25 cellular contexts compared by ENCODE assay signal in the genomic region with DNA sequence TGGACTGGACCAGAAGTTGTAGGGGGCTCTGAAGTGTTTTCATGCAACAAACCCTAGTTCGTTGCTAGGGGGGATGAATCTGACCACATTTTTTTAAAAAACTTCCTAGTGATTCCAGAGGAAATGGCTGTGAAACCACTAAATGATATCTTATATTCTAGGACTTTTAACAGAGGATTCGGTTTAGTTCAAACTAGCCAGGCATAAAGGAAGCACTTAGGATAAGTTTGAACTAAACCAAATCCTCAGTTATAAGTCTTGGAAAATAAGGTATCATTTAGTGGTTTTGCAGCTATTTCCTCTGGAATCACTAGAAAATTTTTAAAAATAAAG.
"Had no signal": no experiment of that assay in that cellular context is flagged by ENCODE, and none has a peak within 500 bp of the region (broad histone marks: within the 10 kb centered on the region; RNA-seq: fewer than 3 reads in every experiment).

No MANE protein-coding gene starts in this region.

- DNase-seq: effector memory CD8-positive, alpha-beta T cell; foreskin keratinocyte; hippocampal formation; left lung; midbrain; naive B cell; ovary; right lobe of liver; spleen; stimulated activated CD4-positive, alpha-beta T cell treated with anti-CD3 and anti-CD28 coated beads, Interleukin-15, amount 100 ng/mL, for 24 hours; stimulated activated CD4-positive, alpha-beta T cell treated with anti-CD3 and anti-CD28 coated beads, Interleukin-1b, Interleukin-23, amount 100 ng/mL, for 48 hours; stimulated activated CD4-positive, alpha-beta T cell treated with anti-CD3 and anti-CD28 coated beads, Interleukin-4, amount 100 ng/mL, for 24 hours; tibial artery; upper lobe of left lung; uterus had no signal

- H3K4me3 ChIP-seq: esophagus muscularis mucosa, left lung, lung, ovary, right lobe of liver, spleen, tibial artery, upper lobe of left lung, uterus had no signal

- H3K4me1 ChIP-seq: esophagus muscularis mucosa, foreskin keratinocyte, left lung, right lobe of liver, spleen, tibial artery, upper lobe of left lung, uterus had no signal

- H3K27me3 ChIP-seq: esophagus muscularis mucosa, left lung, neutrophil, right lobe of liver, spleen, tibial artery, upper lobe of left lung, uterus had no signal

- H3K9me3 ChIP-seq: esophagus muscularis mucosa, left lung, neutrophil, ovary, right lobe of liver, spleen, tibial artery, upper lobe of left lung, uterus had no signal

- H3K4me1 Mint-ChIP-seq: central memory CD8-positive, alpha-beta T cell; naive B cell; nephron; stimulated activated memory B cell treated with anti-CD40 and anti-IgM and Interleukin-4, amounts not matched to agents 10 μg/mL and 1 μg/mL and 100 μg/mL, for 72 hours had no signal

- H3K27ac ChIP-seq: epithelial cell of prostate, esophagus muscularis mucosa, foreskin keratinocyte, left lung, neutrophil, ovary, right lobe of liver, spleen, tibial artery, upper lobe of left lung, uterus had no signal

- H3K36me3 Mint-ChIP-seq: stimulated activated memory B cell treated with anti-CD40 and anti-IgM and Interleukin-4, amounts not matched to agents 10 μg/mL and 1 μg/mL and 100 μg/mL, for 72 hours had no signal

- H3K36me3 ChIP-seq: esophagus muscularis mucosa, left lung, neutrophil, ovary, right lobe of liver, spleen, tibial artery, upper lobe of left lung, uterus had no signal

- H3K27ac Mint-ChIP-seq: dendritic cell treated with granulocyte-macrophage colony-stimulating factor and Interleukin-4, amounts not matched to agents 40 ng/mL and 50 ng/mL, for 4 days; effector memory CD8-positive, alpha-beta T cell; nephron; progenitor cell of endocrine pancreas; stimulated activated memory B cell treated with anti-CD40 and anti-IgM and Interleukin-4, amounts not matched to agents 10 μg/mL and 1 μg/mL and 100 μg/mL, for 72 hours; stimulated activated naive CD8-positive, alpha-beta T cell treated with anti-CD3 and anti-CD28 coated beads, Interleukin-15, Interleukin-2, amounts not matched to agents 100 ng/mL and 50 ng/mL, for 24 hours had no signal

- H3K27me3 Mint-ChIP-seq: central memory CD8-positive, alpha-beta T cell; dendritic cell treated with granulocyte-macrophage colony-stimulating factor and Interleukin-4, amounts not matched to agents 40 ng/mL and 50 ng/mL, for 4 days; naive B cell; stimulated activated memory B cell treated with anti-CD40 and anti-IgM and Interleukin-4, amounts not matched to agents 10 μg/mL and 1 μg/mL and 100 μg/mL, for 72 hours; stimulated activated naive CD8-positive, alpha-beta T cell treated with anti-CD3 and anti-CD28 coated beads, Interleukin-15, Interleukin-2, amounts not matched to agents 100 ng/mL and 50 ng/mL, for 24 hours had no signal

- ATAC-seq: effector memory CD8-positive, alpha-beta T cell; foreskin keratinocyte; left lung; right lobe of liver; stimulated activated memory B cell treated with anti-CD40 and anti-IgM and Interleukin-4, amounts not matched to agents 10 μg/mL and 1 μg/mL and 100 μg/mL, for 72 hours had no signal

- H3K4me3 Mint-ChIP-seq: central memory CD8-positive, alpha-beta T cell; dendritic cell treated with granulocyte-macrophage colony-stimulating factor and Interleukin-4, amounts not matched to agents 40 ng/mL and 50 ng/mL, for 4 days; effector memory CD8-positive, alpha-beta T cell; nephron; stimulated activated memory B cell treated with anti-CD40 and anti-IgM and Interleukin-4, amounts not matched to agents 10 μg/mL and 1 μg/mL and 100 μg/mL, for 72 hours; stimulated activated naive CD8-positive, alpha-beta T cell treated with anti-CD3 and anti-CD28 coated beads, Interleukin-15, Interleukin-2, amounts not matched to agents 100 ng/mL and 50 ng/mL, for 24 hours had no signal
